In genomic region chr13:99346328-99347070, GRCh38 we compare ENCODE assay signal across 17 cellular contexts. TPM values are rescaled to one million over a fixed set of nuclear protein-coding genes. Genes with fewer than 3 reads are reported as not detected.
DNase-seq lines count a peak whose midpoint lies in the region; ATAC-seq and TF ChIP-seq lines count a peak whose summit lies in the region.
"Had no signal": no experiment of that assay in that cellular context is flagged by ENCODE, and none has a peak within 500 bp of the region (broad histone marks: within the 10 kb centered on the region; RNA-seq: fewer than 3 reads in every experiment).

No MANE protein-coding gene starts in this region.

- H3K4me3 ChIP-seq in Karpas-422 (ENCODE audit: low read length) (no peak overlapping the region), gastrocnemius medialis (no peak overlapping the region), WERI-Rb-1 (ENCODE audit: low read depth, low read length) (no peak overlapping the region)
- H3K4me3 ChIP-seq: A549, heart left ventricle, Peyer's patch, SK-N-MC, upper lobe of right lung had no signal

- in situ Hi-C loops in gastrocnemius medialis (cut with MboI; ENCODE audit: low sequenced_read_pairs in 4 of 4) = no loop called here

- H3K9me2 ChIP-seq in Karpas-422 (replicated peaks; ENCODE audit: insufficient read depth, low read length) = no peaks in the 10 kb centered on the region

- CTCF ChIA-PET in activated CD4-positive, alpha-beta T cell treated with anti-CD3 and anti-CD28 coated beads, Interleukin-2, amount 10 ng/mL, durations not matched to agents 7 days and 5 days (lab: Charles Lee) = interaction anchor here (0.6 to 1.6 kb wide), 2 partner anchors 9 to 27 kb away, joined by 3 to 4 read pairs; no protein-coding TSS in a partner anchor

- no peaks in the 10 kb centered on the region for H3K27me3 Mint-ChIP-seq in activated CD4-positive, alpha-beta T cell treated with anti-CD3 and anti-CD28 coated beads, Interleukin-2, amount 10 ng/mL, durations not matched to agents 7 days and 5 days
- H3K27me3 Mint-ChIP-seq in effector memory CD8-positive, alpha-beta T cell = no peaks in the 10 kb centered on the region
- H3K27me3 Mint-ChIP-seq: activated CD4-positive, alpha-beta memory T cell treated with anti-CD3 and anti-CD28 coated beads, Interleukin-2, amount 10 ng/mL, durations not matched to agents 7 days and 5 days had no signal

- peak; percentile 60 for ATAC-seq in effector memory CD8-positive, alpha-beta T cell (replicated peaks)
- no peak for ATAC-seq in gastrocnemius medialis
- ATAC-seq: A549, heart left ventricle, upper lobe of right lung had no signal

- H3K4me2 ChIP-seq in Karpas-422 (ENCODE audit: low read depth, low read length, poor library complexity, severe bottlenecking) = peak overlapping the region; percentile 14
- H3K4me2 ChIP-seq: A549 had no signal

- no peaks in the 10 kb centered on the region for H3K27me3 ChIP-seq in Karpas-422 (ENCODE audit: low read length)
- H3K27me3 ChIP-seq in gastrocnemius medialis = no peaks in the 10 kb centered on the region
- H3K27me3 ChIP-seq in WERI-Rb-1 (ENCODE audit: insufficient read depth, low read depth, severe bottlenecking) = no peaks in the 10 kb centered on the region
- H3K27me3 ChIP-seq: heart left ventricle, Peyer's patch, upper lobe of right lung had no signal

- peaks cover 78% of the 10 kb centered on the region for H3K36me3 Mint-ChIP-seq in activated CD4-positive, alpha-beta T cell treated with anti-CD3 and anti-CD28 coated beads, Interleukin-2, amount 10 ng/mL, durations not matched to agents 7 days and 5 days (ENCODE audit: low read depth)
- H3K36me3 Mint-ChIP-seq in effector memory CD8-positive, alpha-beta T cell (ENCODE audit: insufficient read depth) = peaks cover 54% of the 10 kb centered on the region

- peaks cover 37% of the 10 kb centered on the region for H3K4me1 Mint-ChIP-seq in activated CD4-positive, alpha-beta T cell treated with anti-CD3 and anti-CD28 coated beads, Interleukin-2, amount 10 ng/mL, durations not matched to agents 7 days and 5 days
- peaks cover 55 to 67% of the 10 kb centered on the region in 2 donors for H3K4me1 Mint-ChIP-seq in effector memory CD8-positive, alpha-beta T cell (ENCODE audit: low read depth in 2 of 2)

- no peaks in the 10 kb centered on the region for H4K20me1 ChIP-seq in Karpas-422 (ENCODE audit: insufficient read depth, low read depth, low read length)

- TF ChIP-seq CTCF in gastrocnemius medialis (IDR thresholded peaks at IDR 0.05 in 4 of 5, conservative IDR thresholded peaks at IDR 0.05 in 1 of 5) (no peak), WERI-Rb-1 (IDR thresholded peaks at IDR 0.05; ENCODE audit: low read depth, low read length) (no peak), GM20000 (IDR thresholded peaks at IDR 0.05; ENCODE audit: extremely low read depth, missing control alignments) (no peak)

- no peak for TF ChIP-seq POLR2A in gastrocnemius medialis (IDR thresholded peaks at IDR 0.05)

- H3K9me3 ChIP-seq in Karpas-422 (ENCODE audit: low read length) = no peaks in the 10 kb centered on the region
- no peaks in the 10 kb centered on the region for H3K9me3 ChIP-seq in gastrocnemius medialis
- H3K9me3 ChIP-seq in WERI-Rb-1 (ENCODE audit: severe bottlenecking) = no peaks in the 10 kb centered on the region
- H3K9me3 ChIP-seq: A549, heart left ventricle, Peyer's patch, upper lobe of right lung had no signal

- intact Hi-C loops in gastrocnemius medialis (cut with DNase I; ENCODE audit: low total_unique reads) = no loop called here

- H3K36me3 ChIP-seq in Karpas-422 (ENCODE audit: insufficient read depth, low read length) (peaks cover 2% of the 10 kb centered on the region; the same call in 1 of the 2 replicates), gastrocnemius medialis (peaks cover 0 to 21% of the 10 kb centered on the region in 2 donors), WERI-Rb-1 (peaks cover 41% of the 10 kb centered on the region)

- H3K4me3 Mint-ChIP-seq in activated CD4-positive, alpha-beta T cell treated with anti-CD3 and anti-CD28 coated beads, Interleukin-2, amount 10 ng/mL, durations not matched to agents 7 days and 5 days = no peak overlapping the region
- peak overlapping the region; percentile 42 to 52 for H3K4me3 Mint-ChIP-seq in effector memory CD8-positive, alpha-beta T cell
- H3K4me3 Mint-ChIP-seq: activated CD4-positive, alpha-beta memory T cell treated with anti-CD3 and anti-CD28 coated beads, Interleukin-2, amount 10 ng/mL, durations not matched to agents 7 days and 5 days had no signal

- H3K79me2 ChIP-seq in Karpas-422 (ENCODE audit: low read length) = peaks cover 2% of the 10 kb centered on the region

- H3K27ac Mint-ChIP-seq in activated CD4-positive, alpha-beta T cell treated with anti-CD3 and anti-CD28 coated beads, Interleukin-2, amount 10 ng/mL, durations not matched to agents 7 days and 5 days = peak overlapping the region; percentile 26
- H3K27ac Mint-ChIP-seq in effector memory CD8-positive, alpha-beta T cell = peak overlapping the region; percentile 78 to 86
- H3K27ac Mint-ChIP-seq: activated CD4-positive, alpha-beta memory T cell treated with anti-CD3 and anti-CD28 coated beads, Interleukin-2, amount 10 ng/mL, durations not matched to agents 7 days and 5 days had no signal

- H3K9ac ChIP-seq in Karpas-422 (ENCODE audit: low read length) = no peak overlapping the region

- no peak overlapping the region for H2AFZ ChIP-seq in Karpas-422 (ENCODE audit: low read length)

- DNase-seq in activated CD4-positive, alpha-beta T cell treated with anti-CD3 and anti-CD28 coated beads, Interleukin-2, amount 10 ng/mL, durations not matched to agents 7 days and 5 days = no peak
- DNase-seq in activated CD4-positive, alpha-beta T cell treated with anti-CD3 and anti-CD28 coated beads, Interleukin-2, amount 50 U/mL, for 4 hours = no peak
- DNase-seq in Karpas-422 (no peak), gastrocnemius medialis (no peak), WERI-Rb-1 (no peak), HK-2 (ENCODE audit: unreplicated experiment) (no peak), GM20000 (ENCODE audit: low spot score) (no peak)
- DNase-seq in effector memory CD8-positive, alpha-beta T cell = no peak
- DNase-seq: activated CD4-positive, alpha-beta memory T cell treated with anti-CD3 and anti-CD28 coated beads, Interleukin-2, amount 10 ng/mL, durations not matched to agents 7 days and 5 days; Calu3; heart left ventricle; mesenchymal stem cell; NCI-H82; Peyer's patch; upper lobe of right lung had no signal

- no peaks in the 10 kb centered on the region for H3K9me3 Mint-ChIP-seq in activated CD4-positive, alpha-beta T cell treated with anti-CD3 and anti-CD28 coated beads, Interleukin-2, amount 10 ng/mL, durations not matched to agents 7 days and 5 days
- H3K9me3 Mint-ChIP-seq in effector memory CD8-positive, alpha-beta T cell = no peaks in the 10 kb centered on the region
- H3K9me3 Mint-ChIP-seq: activated CD4-positive, alpha-beta memory T cell treated with anti-CD3 and anti-CD28 coated beads, Interleukin-2, amount 10 ng/mL, durations not matched to agents 7 days and 5 days had no signal

- H3K27ac ChIP-seq in Karpas-422 (ENCODE audit: low read length) (no peak overlapping the region), gastrocnemius medialis (peak overlapping the region in 3 of 4 donors; percentile 70 to 82 (median 80)), WERI-Rb-1 (no peak overlapping the region)
- H3K27ac ChIP-seq: A549, heart left ventricle, Peyer's patch, SK-N-MC, upper lobe of right lung had no signal

- POLR2A ChIA-PET in activated CD4-positive, alpha-beta T cell treated with anti-CD3 and anti-CD28 coated beads, Interleukin-2, amount 10 ng/mL, durations not matched to agents 7 days and 5 days (lab: Charles Lee) = no interaction called here

- H3K4me1 ChIP-seq in Karpas-422 (ENCODE audit: low read length) (peaks cover 26% of the 10 kb centered on the region), gastrocnemius medialis (peaks cover 0 to 13% of the 10 kb centered on the region in 2 donors)
- H3K4me1 ChIP-seq: A549, Peyer's patch, upper lobe of right lung had no signal

RNA-seq across cellular contexts. Expression of gene GPR183, which starts 39.3 kb away (rescaled TPM):
- 10 to 100 TPM; 41.4 to 45.1 TPM for total RNA-seq in activated CD4-positive, alpha-beta T cell treated with anti-CD3 and anti-CD28 coated beads, Interleukin-2, amount 10 ng/mL, durations not matched to agents 7 days and 5 days
- 0.11 TPM in 1 of 2 replicates, not detected in the other for total RNA-seq in Karpas-422 (2014; rRNA removed; shearing (Covaris generic); ENCODE audit: low replicate concordance)
- total RNA-seq in gastrocnemius medialis = 1 to 10 TPM in 3 of 4 donors, under 1 TPM in 1; 0.49 to 3.4 (median 2.5) TPM
- total RNA-seq: Calu3 had no signal

Comparison
In these comparisons a context has a peak if more than half of its experiments do, and no peak if none do; other contexts are left out.
1. H3K27ac ChIP-seq: peak in gastrocnemius medialis (3 of 4); none in Karpas-422 (single experiment) and WERI-Rb-1 (single experiment).
2. RNA of gene GPR183, which starts 39.3 kb away (total RNA-seq): 41.4 to 45.1 TPM in activated CD4-positive, alpha-beta T cell treated with anti-CD3 and anti-CD28 coated beads, Interleukin-2, amount 10 ng/mL, durations not matched to agents 7 days and 5 days; 0.49 to 3.4 TPM in gastrocnemius medialis and 0.11 TPM in Karpas-422; every median in the first group is over 4 times any median in the second.